Comparison of ENCODE assay signal across 1 cellular context in genomic region chr11:47983464-47984397, GRCh38.
A peak's percentile ranks its signal among the peaks of the same experiment; 100 is the strongest.
TF ChIP-seq lines count a peak whose summit lies in the region.

No MANE protein-coding gene starts in this region.

TF ChIP-seq in K562, 482 proteins besides CTCF, POLR2A, EP300 and RAD21 (continued from another document):
- TF ChIP-seq PKNOX1 (IDR thresholded peaks at IDR 0.05) (no peak), HMBOX1 (IDR thresholded peaks at IDR 0.05) (peak; percentile 70), NFE2 (IDR thresholded peaks at IDR 0.05; ENCODE audit: low read depth) (peak; percentile 82), ZNF75A (CRISPR knock-in tag; IDR thresholded peaks at IDR 0.05) (no peak), ZC3H8 (IDR thresholded peaks at IDR 0.05) (no peak), VEZF1 (CRISPR knock-in tag; IDR thresholded peaks at IDR 0.05) (no peak; the same call in 1 of the 2 replicates), HLTF (IDR thresholded peaks at IDR 0.05) (no peak), MAFG (tag; conservative IDR thresholded peaks at IDR 0.05) (peak; percentile 76), THRAP3 (IDR thresholded peaks at IDR 0.05; ENCODE audit: borderline replicate concordance) (no peak), ASH1L (IDR thresholded peaks at IDR 0.05; ENCODE audit: borderline replicate concordance, low read depth, partially characterized antibody) (no peak), NR2C2 (CRISPR knock-in tag; IDR thresholded peaks at IDR 0.05) (no peak), NR2C2 (tag; IDR thresholded peaks at IDR 0.05) (peak; percentile 52)
